In genomic region chr4:110733901-110734300, GRCh38 we compare ENCODE assay signal across 20 cellular contexts.
DNase-seq lines count a peak whose midpoint lies in the region; ATAC-seq, FAIRE-seq and TF ChIP-seq lines count a peak whose summit lies in the region.
"Had no signal": no experiment of that assay in that cellular context is flagged by ENCODE, and none has a peak within 500 bp of the region (broad histone marks: within the 10 kb centered on the region; RNA-seq: fewer than 3 reads in every experiment).

No MANE protein-coding gene starts in this region.

- no peak for TF ChIP-seq POLR2A in endothelial cell of umbilical vein (IDR thresholded peaks at IDR 0.05; ENCODE audit: low read depth, low read length)

- H3K27me3 ChIP-seq in GM23338 (ENCODE audit: insufficient read depth) (no peaks in the 10 kb centered on the region), endothelial cell of umbilical vein (ENCODE audit: control insufficient read depth in 2 of 2, insufficient read depth in 2 of 2, low read length in 2 of 2) (no peaks in the 10 kb centered on the region), skeletal muscle satellite cell (ENCODE audit: control insufficient read depth, insufficient read depth, low read length) (no peaks in the 10 kb centered on the region)

- peaks cover 4% of the 10 kb centered on the region for H3K27me3 Mint-ChIP-seq in GM23338 (ENCODE audit: insufficient read depth, low read depth, poor library complexity)
- no peaks in the 10 kb centered on the region for H3K27me3 Mint-ChIP-seq in activated CD4-positive, alpha-beta T cell treated with anti-CD3 and anti-CD28 coated beads for 36 hours
- H3K27me3 Mint-ChIP-seq: CD4-positive, CD25-positive, alpha-beta regulatory T cell had no signal

- H3K4me3 ChIP-seq in GM23338 (no peak overlapping the region), endothelial cell of umbilical vein (replicated peaks in 1 of 3; ENCODE audit: insufficient read depth in 1 of 3, low read depth in 1 of 3, low read length in 3 of 3) (no peak overlapping the region), skeletal muscle satellite cell (ENCODE audit: low read length) (peak overlapping the region; percentile 5)
- H3K4me3 ChIP-seq: GM23248 had no signal

- H3K36me3 ChIP-seq in GM23338 (ENCODE audit: insufficient read depth) (no peaks in the 10 kb centered on the region), endothelial cell of umbilical vein (ENCODE audit: control insufficient read depth in 2 of 2, extremely low read depth in 1 of 2, insufficient read depth in 2 of 2, low read length in 2 of 2) (no peaks in the 10 kb centered on the region), skeletal muscle satellite cell (ENCODE audit: insufficient read depth, low read length) (no peaks in the 10 kb centered on the region)

- intact Hi-C loops in endothelial cell of umbilical vein (cut with micrococcal nuclease) = no loop called here
- intact Hi-C loops in activated CD4-positive, alpha-beta T cell treated with anti-CD3 and anti-CD28 coated beads for 36 hours (cut with DNase I, micrococcal nuclease) = no loop called here

- H4K20me1 ChIP-seq in GM23338 (replicated peaks; ENCODE audit: insufficient read depth) (no peaks in the 10 kb centered on the region), endothelial cell of umbilical vein (replicated peaks; ENCODE audit: control insufficient read depth, extremely low read depth, insufficient read depth, low read length) (no peaks in the 10 kb centered on the region)

- DNase-seq in GM23338 (ENCODE audit: low spot score) = no peak
- peak; percentile 82 for DNase-seq in M059J (ENCODE audit: low read depth)
- DNase-seq in endothelial cell of umbilical vein (ENCODE audit: low read depth, low spot score) = peak; percentile 8
- DNase-seq in NCI-H1417 (lab: John Stamatoyannopoulos, UW) = no peak
- no peak for DNase-seq in activated CD4-positive, alpha-beta T cell treated with anti-CD3 and anti-CD28 coated beads for 36 hours
- DNase-seq in NCI-H446 (lab: John Stamatoyannopoulos, UW) = no peak
- DNase-seq: CD4-positive, CD25-positive, alpha-beta regulatory T cell; COR-L47; DMS79; GM23248; NCI-H1105 treated with DMSO at 0.1 percent for 48 hours; NCI-H1694; NCI-H2081; NCI-H2171; NCI-H345; NCI-H526; OCI-M1; Right ventricle myocardium superior had no signal

- H3K36me3 Mint-ChIP-seq in GM23338 (ENCODE audit: low read depth) = no peaks in the 10 kb centered on the region
- no peaks in the 10 kb centered on the region for H3K36me3 Mint-ChIP-seq in activated CD4-positive, alpha-beta T cell treated with anti-CD3 and anti-CD28 coated beads for 36 hours (ENCODE audit: low read depth)
- H3K36me3 Mint-ChIP-seq: CD4-positive, CD25-positive, alpha-beta regulatory T cell had no signal

- dilution Hi-C loops in endothelial cell of umbilical vein (cut with MboI; ENCODE audit: extremely low pct_ligation_motif_present, low sequenced_read_pairs) = no loop called here

- H3K9me3 Mint-ChIP-seq in GM23338 = no peaks in the 10 kb centered on the region
- H3K9me3 Mint-ChIP-seq in activated CD4-positive, alpha-beta T cell treated with anti-CD3 and anti-CD28 coated beads for 36 hours (ENCODE audit: low read depth) = no peaks in the 10 kb centered on the region

- H3K79me2 ChIP-seq in GM23338 (replicated peaks; ENCODE audit: insufficient read depth) = no peaks in the 10 kb centered on the region
- no peaks in the 10 kb centered on the region for H3K79me2 ChIP-seq in endothelial cell of umbilical vein (ENCODE audit: control insufficient read depth, insufficient read depth, low read length)

- H3K27ac ChIP-seq in GM23338 (ENCODE audit: low read depth) (no peak overlapping the region), endothelial cell of umbilical vein (ENCODE audit: insufficient read depth, low read depth, low read length) (no peak overlapping the region)
- H3K27ac ChIP-seq: GM23248 had no signal

- TF ChIP-seq CTCF in GM23338 (conservative IDR thresholded peaks at IDR 0.05; ENCODE audit: low read depth in 2 of 2) (no peak), endothelial cell of umbilical vein (IDR thresholded peaks at IDR 0.05; ENCODE audit: extremely low read depth in 1 of 2, insufficient read depth in 1 of 2, low read depth in 1 of 2, low read length in 2 of 2) (no peak)

- H3K4me1 ChIP-seq in GM23338 (ENCODE audit: insufficient read depth) = no peaks in the 10 kb centered on the region
- H3K4me1 ChIP-seq in endothelial cell of umbilical vein (ENCODE audit: control insufficient read depth, extremely low read depth, insufficient read depth, low read length) = peaks cover 5% of the 10 kb centered on the region
- peaks cover 10% of the 10 kb centered on the region for H3K4me1 ChIP-seq in skeletal muscle satellite cell (ENCODE audit: control insufficient read depth, insufficient read depth, low read length)

- H3K9me2 ChIP-seq in GM23338 (ENCODE audit: insufficient read depth) = peaks cover under 1% of the 10 kb centered on the region; the same call in 1 of the 2 replicates

- no peak overlapping the region for H3K9ac ChIP-seq in endothelial cell of umbilical vein (replicated peaks; ENCODE audit: extremely low read depth, insufficient read depth, low read length)
- H3K9ac ChIP-seq in skeletal muscle satellite cell (ENCODE audit: low read depth, low read length) = no peak overlapping the region
- H3K9ac ChIP-seq: GM23248 had no signal

- no peaks in the 10 kb centered on the region for H3K4me1 Mint-ChIP-seq in GM23338
- no peaks in the 10 kb centered on the region for H3K4me1 Mint-ChIP-seq in activated CD4-positive, alpha-beta T cell treated with anti-CD3 and anti-CD28 coated beads for 36 hours
- H3K4me1 Mint-ChIP-seq: CD4-positive, CD25-positive, alpha-beta regulatory T cell had no signal

- H2AFZ ChIP-seq in GM23338 (peak overlapping the region; percentile 39; the same call in 1 of the 2 replicates), endothelial cell of umbilical vein (ENCODE audit: low read depth, low read length) (no peak overlapping the region)
- H2AFZ ChIP-seq: GM23248 had no signal

- H3K9me1 ChIP-seq in endothelial cell of umbilical vein (replicated peaks; ENCODE audit: control insufficient read depth, extremely low read depth, insufficient read depth, low read length) = no peaks in the 10 kb centered on the region

- no TSS peak for BruUV-seq in endothelial cell of umbilical vein (replicated peaks; lab: Mats Ljungman, UMichigan)

- H3K4me3 Mint-ChIP-seq in GM23338 = no peak overlapping the region
- no peak overlapping the region for H3K4me3 Mint-ChIP-seq in activated CD4-positive, alpha-beta T cell treated with anti-CD3 and anti-CD28 coated beads for 36 hours
- H3K4me3 Mint-ChIP-seq: CD4-positive, CD25-positive, alpha-beta regulatory T cell had no signal

- H3K4me2 ChIP-seq in GM23338 (no peak overlapping the region), endothelial cell of umbilical vein (ENCODE audit: insufficient read depth, low read length) (no peak overlapping the region), skeletal muscle satellite cell (ENCODE audit: low read length) (peak overlapping the region; percentile 8)

- no peak overlapping the region for H3K27ac Mint-ChIP-seq in GM23338
- H3K27ac Mint-ChIP-seq in activated CD4-positive, alpha-beta T cell treated with anti-CD3 and anti-CD28 coated beads for 36 hours = no peak overlapping the region
- H3K27ac Mint-ChIP-seq: CD4-positive, CD25-positive, alpha-beta regulatory T cell had no signal

- FAIRE-seq in endothelial cell of umbilical vein (lab: Jason Lieb, UNC) = no peak
- FAIRE-seq: GM12892 had no signal

- H3F3A ChIP-seq in GM23338 (replicated peaks; ENCODE audit: low read depth) = no peaks in the 10 kb centered on the region

- H3K9me3 ChIP-seq in endothelial cell of umbilical vein (replicated peaks; ENCODE audit: control insufficient read depth, insufficient read depth, low read length) = no peaks in the 10 kb centered on the region
- H3K9me3 ChIP-seq in skeletal muscle satellite cell (replicated peaks; ENCODE audit: low read length) = no peaks in the 10 kb centered on the region

- ATAC-seq in GM23338 = no peak
- ATAC-seq in activated CD4-positive, alpha-beta T cell treated with anti-CD3 and anti-CD28 coated beads for 36 hours = no peak

- CTCF ChIA-PET in endothelial cell of umbilical vein (lab: Charles Lee) = no interaction called here
- CTCF ChIA-PET in activated CD4-positive, alpha-beta T cell treated with anti-CD3 and anti-CD28 coated beads for 36 hours (lab: Charles Lee) = no interaction called here

- POLR2A ChIA-PET in endothelial cell of umbilical vein (lab: Charles Lee) = no interaction called here
- POLR2A ChIA-PET in activated CD4-positive, alpha-beta T cell treated with anti-CD3 and anti-CD28 coated beads for 36 hours (lab: Charles Lee) = no interaction called here

TF ChIP-seq in GM23338, 12 proteins besides CTCF, POLR2A, EP300 and RAD21 (continues in another document):
- TF ChIP-seq, protein P1, sequence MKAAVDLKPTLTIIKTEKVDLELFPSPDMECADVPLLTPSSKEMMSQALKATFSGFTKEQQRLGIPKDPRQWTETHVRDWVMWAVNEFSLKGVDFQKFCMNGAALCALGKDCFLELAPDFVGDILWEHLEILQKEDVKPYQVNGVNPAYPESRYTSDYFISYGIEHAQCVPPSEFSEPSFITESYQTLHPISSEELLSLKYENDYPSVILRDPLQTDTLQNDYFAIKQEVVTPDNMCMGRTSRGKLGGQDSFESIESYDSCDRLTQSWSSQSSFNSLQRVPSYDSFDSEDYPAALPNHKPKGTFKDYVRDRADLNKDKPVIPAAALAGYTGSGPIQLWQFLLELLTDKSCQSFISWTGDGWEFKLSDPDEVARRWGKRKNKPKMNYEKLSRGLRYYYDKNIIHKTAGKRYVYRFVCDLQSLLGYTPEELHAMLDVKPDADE (IDR thresholded peaks at IDR 0.05) = no peak
- TF ChIP-seq EZH2 (IDR thresholded peaks at IDR 0.05; ENCODE audit: low read depth, unreplicated experiment) (no peak), JUNB (IDR thresholded peaks at IDR 0.05; ENCODE audit: unreplicated experiment) (no peak), POLR2AphosphoS5 (IDR thresholded peaks at IDR 0.05; ENCODE audit: low read depth) (no peak), ZNF114 (CRISPR knock-in tag; IDR thresholded peaks at IDR 0.05) (no peak)

TF ChIP-seq in endothelial cell of umbilical vein, 7 proteins besides CTCF, POLR2A, EP300 and RAD21:
- TF ChIP-seq POLR2AphosphoS5 (IDR thresholded peaks at IDR 0.05; ENCODE audit: insufficient read depth, low read depth, low read length) = no peak
- TF ChIP-seq, protein P2, sequence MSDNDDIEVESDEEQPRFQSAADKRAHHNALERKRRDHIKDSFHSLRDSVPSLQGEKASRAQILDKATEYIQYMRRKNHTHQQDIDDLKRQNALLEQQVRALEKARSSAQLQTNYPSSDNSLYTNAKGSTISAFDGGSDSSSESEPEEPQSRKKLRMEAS (IDR thresholded peaks at IDR 0.05; ENCODE audit: insufficient read depth, insufficient read length) = no peak
- peak; percentile 8 for TF ChIP-seq GATA2 (IDR thresholded peaks at IDR 0.05; ENCODE audit: insufficient read depth, insufficient read length, low read depth, low read length)
- TF ChIP-seq MYC (IDR thresholded peaks at IDR 0.05; ENCODE audit: low read depth, low read length) = no peak

Comparison
In these comparisons a context has a peak if more than half of its experiments do, and no peak if none do; other contexts are left out.
1. DNase-seq: peak in M059J (single experiment) and endothelial cell of umbilical vein (single experiment); none in GM23338 (single experiment), NCI-H1417 (0 of 3), activated CD4-positive, alpha-beta T cell treated with anti-CD3 and anti-CD28 coated beads for 36 hours (single experiment) and NCI-H446 (0 of 2).